Comparison of ENCODE assay signal across 8 cellular contexts in genomic region chr2:106104332-106105062, GRCh38.
DNase-seq lines count a peak whose midpoint lies in the region; ATAC-seq and FAIRE-seq lines count a peak whose summit lies in the region.

No MANE protein-coding gene starts in this region.

- DNase-seq in NCI-H510A treated with DMSO at 0.1 percent for 48 hours (lab: John Stamatoyannopoulos, UW) (peak; percentile 90), NCI-H510A (lab: John Stamatoyannopoulos, UW) (no peak), NCI-H187 (lab: John Stamatoyannopoulos, UW) (peak; percentile 1 to 3), T47D (ENCODE audit: low read depth in 1 of 2, low spot score in 1 of 2) (peak; percentile 58 to 61), islet precursor cell (peak; percentile 77)
- DNase-seq in stimulated activated CD4-positive, alpha-beta T cell treated with anti-CD3 and anti-CD28 coated beads, Interleukin-2, amount 100 ng/mL, for 24 hours = peak; percentile 65 to 66

- peak; percentile 36 for FAIRE-seq in TTC549 (lab: Jason Lieb, UNC)

- in situ Hi-C loops in T47D (cut with HindIII; ENCODE audit: low pct_unique_long_range_greater_than_20kb, low sequenced_read_pairs) = no loop called here

- peak; percentile 41 for ATAC-seq in HG02759 (IDR thresholded peaks at IDR 0.05; ENCODE audit: unreplicated experiment)
